In genomic region chrX:150161092-150161672, GRCh38 we compare ENCODE assay signal across 18 cellular contexts.
DNase-seq lines count a peak whose midpoint lies in the region; ATAC-seq and TF ChIP-seq lines count a peak whose summit lies in the region.
"Had no signal": no experiment of that assay in that cellular context is flagged by ENCODE, and none has a peak within 500 bp of the region (broad histone marks: within the 10 kb centered on the region; RNA-seq: fewer than 3 reads in every experiment).

No MANE protein-coding gene starts in this region.

- H3K4me3 ChIP-seq in IMR-90 (ENCODE audit: insufficient read depth, low read depth, low read length) (no peak overlapping the region), upper lobe of right lung (no peak overlapping the region), PC-3 (ENCODE audit: low read length) (no peak overlapping the region)
- H3K4me3 ChIP-seq: BLaER1, Peyer's patch had no signal

- no peak overlapping the region for H2BK5ac ChIP-seq in IMR-90 (ENCODE audit: low read depth, low read length, poor library complexity, severe bottlenecking)

- no peak overlapping the region for H3K4me2 ChIP-seq in IMR-90 (ENCODE audit: low read depth, low read length)
- no peak overlapping the region for H3K4me2 ChIP-seq in PC-3 (ENCODE audit: low read length)
- H3K4me2 ChIP-seq: BLaER1 had no signal

- H4K20me1 ChIP-seq in IMR-90 (ENCODE audit: insufficient read depth, low read length) (no peaks in the 10 kb centered on the region), PC-3 (ENCODE audit: low read length) (no peaks in the 10 kb centered on the region)
- H4K20me1 ChIP-seq: BLaER1 had no signal

- BruUV-seq in IMR-90 (replicated peaks; lab: Mats Ljungman, UMichigan): no TSS peak
- no TSS peak for BruUV-seq in PC-3 (replicated peaks; lab: Mats Ljungman, UMichigan)

- H2BK120ac ChIP-seq in IMR-90 (ENCODE audit: low read depth, low read length): no peak overlapping the region

- intact Hi-C loops in IMR-90 (cut with micrococcal nuclease): no loop called here
- intact Hi-C loops in dendritic cell treated with granulocyte-macrophage colony-stimulating factor and Interleukin-4, amounts not matched to agents 40 ng/mL and 50 ng/mL, for 4 days (cut with micrococcal nuclease): no loop called here
- intact Hi-C loops in upper lobe of right lung (cut with DNase I): no loop called here
- intact Hi-C loops in PC-3 (cut with micrococcal nuclease): no loop called here

- in situ Hi-C loops in IMR-90 (cut with MboI; ENCODE audit: low sequenced_read_pairs): no loop called here

- no peak overlapping the region for H3K18ac ChIP-seq in IMR-90 (ENCODE audit: low read depth, low read length)

- no peak overlapping the region for H2BK20ac ChIP-seq in IMR-90 (ENCODE audit: low read depth, low read length)

- no peak overlapping the region for H4K5ac ChIP-seq in IMR-90 (ENCODE audit: low read depth, low read length)

- no peaks in the 10 kb centered on the region for H3K27me3 Mint-ChIP-seq in dendritic cell treated with granulocyte-macrophage colony-stimulating factor and Interleukin-4, amounts not matched to agents 40 ng/mL and 50 ng/mL, for 4 days
- H3K27me3 Mint-ChIP-seq: CD8-positive, alpha-beta memory T cell had no signal

- H3K9me1 ChIP-seq in IMR-90 (ENCODE audit: insufficient read depth, low read length): no peaks in the 10 kb centered on the region

- no peak overlapping the region for H3K9ac ChIP-seq in IMR-90 (ENCODE audit: low read depth, low read length)
- H3K9ac ChIP-seq in PC-3 (ENCODE audit: low read length): no peak overlapping the region
- H3K9ac ChIP-seq: BLaER1 had no signal

- no peak for TF ChIP-seq CTCF in IMR-90 (conservative IDR thresholded peaks at IDR 0.05; ENCODE audit: low read depth, low read length)
- TF ChIP-seq CTCF in upper lobe of right lung (IDR thresholded peaks at IDR 0.05): no peak
- no peak for TF ChIP-seq CTCF in PC-3 (conservative IDR thresholded peaks at IDR 0.05; ENCODE audit: low read depth, low read length)

- H3K9me3 Mint-ChIP-seq in dendritic cell treated with granulocyte-macrophage colony-stimulating factor and Interleukin-4, amounts not matched to agents 40 ng/mL and 50 ng/mL, for 4 days: no peaks in the 10 kb centered on the region
- H3K9me3 Mint-ChIP-seq: CD8-positive, alpha-beta memory T cell; T-helper 1 cell treated with Interleukin-12 subunit alpha and Interleukin-12 subunit beta and Interleukin-4 antibody, amounts not matched to agents 30 μg/mL and 1 μg/mL, for 36 hours had no signal

- H3K4me3 Mint-ChIP-seq in dendritic cell treated with granulocyte-macrophage colony-stimulating factor and Interleukin-4, amounts not matched to agents 40 ng/mL and 50 ng/mL, for 4 days: no peak overlapping the region
- H3K4me3 Mint-ChIP-seq: CD8-positive, alpha-beta memory T cell; T-helper 1 cell treated with Interleukin-12 subunit alpha and Interleukin-12 subunit beta and Interleukin-4 antibody, amounts not matched to agents 30 μg/mL and 1 μg/mL, for 36 hours had no signal

- no peaks in the 10 kb centered on the region for H3K4me1 Mint-ChIP-seq in dendritic cell treated with granulocyte-macrophage colony-stimulating factor and Interleukin-4, amounts not matched to agents 40 ng/mL and 50 ng/mL, for 4 days (ENCODE audit: low read depth)
- H3K4me1 Mint-ChIP-seq: CD8-positive, alpha-beta memory T cell had no signal

- no peak overlapping the region for H3K23ac ChIP-seq in IMR-90 (ENCODE audit: low read depth, low read length)

- no peaks in the 10 kb centered on the region for H3K36me3 Mint-ChIP-seq in dendritic cell treated with granulocyte-macrophage colony-stimulating factor and Interleukin-4, amounts not matched to agents 40 ng/mL and 50 ng/mL, for 4 days (ENCODE audit: low read depth)
- H3K36me3 Mint-ChIP-seq: CD8-positive, alpha-beta memory T cell had no signal

- no peaks in the 10 kb centered on the region for H3K79me1 ChIP-seq in IMR-90 (ENCODE audit: low read depth in 1 of 2, low read length in 2 of 2)

- H3K9me3 ChIP-seq in IMR-90 (ENCODE audit: control insufficient read depth, insufficient read depth, low read length) (no peaks in the 10 kb centered on the region), upper lobe of right lung (no peaks in the 10 kb centered on the region), PC-3 (ENCODE audit: low read length) (no peaks in the 10 kb centered on the region)
- H3K9me3 ChIP-seq: BLaER1, Peyer's patch had no signal

- H3K14ac ChIP-seq in IMR-90 (replicated peaks; ENCODE audit: low read depth, low read length): no peak overlapping the region

- no peaks in the 10 kb centered on the region for H3K27me3 ChIP-seq in IMR-90 (ENCODE audit: control insufficient read depth, insufficient read depth, low read length)
- H3K27me3 ChIP-seq in upper lobe of right lung: no peaks in the 10 kb centered on the region
- no peaks in the 10 kb centered on the region for H3K27me3 ChIP-seq in PC-3 (ENCODE audit: low read length)
- H3K27me3 ChIP-seq: BLaER1, Peyer's patch had no signal

- CTCF ChIA-PET in IMR-90 (lab: Yijun Ruan, JAX): no interaction called here
- CTCF ChIA-PET in PC-3 (lab: Charles Lee): no interaction called here

- peak overlapping the region; percentile 55 for H3K27ac Mint-ChIP-seq in dendritic cell treated with granulocyte-macrophage colony-stimulating factor and Interleukin-4, amounts not matched to agents 40 ng/mL and 50 ng/mL, for 4 days
- H3K27ac Mint-ChIP-seq: CD8-positive, alpha-beta memory T cell; T-helper 1 cell treated with Interleukin-12 subunit alpha and Interleukin-12 subunit beta and Interleukin-4 antibody, amounts not matched to agents 30 μg/mL and 1 μg/mL, for 36 hours had no signal

- ATAC-seq in IMR-90 (ENCODE audit: low read depth) (peak; percentile 27; the same call in 1 of the 2 replicates), upper lobe of right lung (peak; percentile 36), HG03520 (IDR thresholded peaks at IDR 0.05; ENCODE audit: unreplicated experiment) (no peak), PC-3 (no peak), GM21423 (IDR thresholded peaks at IDR 0.05; ENCODE audit: unreplicated experiment) (no peak)

- no peak for TF ChIP-seq POLR2A in IMR-90 (IDR thresholded peaks at IDR 0.05; ENCODE audit: low read depth, low read length)

- TF ChIP-seq RAD21 in IMR-90 (IDR thresholded peaks at IDR 0.05; ENCODE audit: low read length): no peak

- H4K91ac ChIP-seq in IMR-90 (ENCODE audit: insufficient read depth, low read depth, low read length): no peak overlapping the region

- H3K4me1 ChIP-seq in IMR-90 (ENCODE audit: control insufficient read depth, insufficient read depth, low read length) (no peaks in the 10 kb centered on the region), upper lobe of right lung (no peaks in the 10 kb centered on the region), PC-3 (ENCODE audit: insufficient read depth, low read length) (peaks cover 8% of the 10 kb centered on the region)
- H3K4me1 ChIP-seq: BLaER1, Peyer's patch had no signal

- H2AK5ac ChIP-seq in IMR-90 (ENCODE audit: low read depth, low read length): no peak overlapping the region

- H3K36me3 ChIP-seq in IMR-90 (ENCODE audit: control insufficient read depth, insufficient read depth, low read length) (no peaks in the 10 kb centered on the region), upper lobe of right lung (no peaks in the 10 kb centered on the region), PC-3 (ENCODE audit: low read depth, low read length) (no peaks in the 10 kb centered on the region)
- H3K36me3 ChIP-seq: BLaER1, Peyer's patch had no signal

- H3F3A ChIP-seq in PC-3 (ENCODE audit: low read length, unreplicated experiment): no peaks in the 10 kb centered on the region

- H2AFZ ChIP-seq in IMR-90 (replicated peaks; ENCODE audit: low read length, poor library complexity) (peak overlapping the region; percentile 40), PC-3 (ENCODE audit: low read length) (no peak overlapping the region)

- peak; percentile 4 for DNase-seq in CD1c-positive myeloid dendritic cell (ENCODE audit: extremely low spot score)
- DNase-seq in IMR-90: peak; percentile 26
- DNase-seq in upper lobe of right lung: no peak
- no peak for DNase-seq in PC-3
- DNase-seq: CD8-positive, alpha-beta memory T cell; DMS79 treated with DMSO at 0.1 percent for 48 hours; GDM1; NCI-H1436 treated with DMSO at 0.1 percent for 48 hours; NCI-H2081; NCI-H510A; NCI-H82; Peyer's patch; SHP77 had no signal

- H3K79me2 ChIP-seq in PC-3 (ENCODE audit: low read length): no peaks in the 10 kb centered on the region

- H2AK9ac ChIP-seq in IMR-90 (replicated peaks; ENCODE audit: low read depth, low read length, poor library complexity): no peak overlapping the region

- dilution Hi-C loops in IMR-90 (cut with HindIII; ENCODE audit: low sequenced_read_pairs, unreplicated experiment): no loop called here

- H3K27ac ChIP-seq in IMR-90 (ENCODE audit: insufficient read depth, low read length): no peak overlapping the region
- no peak overlapping the region for H3K27ac ChIP-seq in upper lobe of right lung
- H3K27ac ChIP-seq in PC-3 (ENCODE audit: low read length): no peak overlapping the region
- H3K27ac ChIP-seq: BLaER1, Peyer's patch had no signal

- H3K4ac ChIP-seq in IMR-90 (ENCODE audit: low read depth, low read length): no peak overlapping the region

- H2BK15ac ChIP-seq in IMR-90 (ENCODE audit: low read depth, low read length): no peak overlapping the region

- H3K56ac ChIP-seq in IMR-90 (ENCODE audit: extremely low read depth, insufficient read depth, low read length): no peak overlapping the region

- POLR2A ChIA-PET in IMR-90 (lab: Charles Lee; ENCODE audit: unreplicated experiment): no interaction called here
- POLR2A ChIA-PET in PC-3 (lab: Charles Lee; ENCODE audit: unreplicated experiment): no interaction called here

- H3K9me2 ChIP-seq in PC-3 (replicated peaks; ENCODE audit: low read length): no peaks in the 10 kb centered on the region

- no CpG with 5 or more reads among the region's 4 CpGs for WGBS in IMR-90 (ENCODE audit: extremely low coverage in 2 of 2, insufficient read length in 1 of 2), 2 experiments

- H4K8ac ChIP-seq in IMR-90 (ENCODE audit: low read depth in 2 of 2, low read length in 2 of 2): no peak overlapping the region

TF ChIP-seq in IMR-90, 13 proteins besides CTCF, POLR2A, EP300 and RAD21 (continues in another document):
- TF ChIP-seq RFX5 (IDR thresholded peaks at IDR 0.05; ENCODE audit: low read depth, low read length): no peak
- no peak for TF ChIP-seq FOS (IDR thresholded peaks at IDR 0.05; ENCODE audit: low read depth, low read length)
- TF ChIP-seq CHD1 (IDR thresholded peaks at IDR 0.05; ENCODE audit: low read depth, low read length): no peak
- TF ChIP-seq USF2 (IDR thresholded peaks at IDR 0.05; ENCODE audit: low read depth, low read length): no peak
- TF ChIP-seq MAFK (IDR thresholded peaks at IDR 0.05; ENCODE audit: low read depth, low read length): no peak
- no peak for TF ChIP-seq RCOR1 (IDR thresholded peaks at IDR 0.05; ENCODE audit: insufficient replicate concordance, low read length)
- no peak for TF ChIP-seq BHLHE40 (IDR thresholded peaks at IDR 0.05; ENCODE audit: low read depth, low read length)

Comparison
In these comparisons a context has a peak if more than half of its experiments do, and no peak if none do; other contexts are left out.
1. DNase-seq: peak in CD1c-positive myeloid dendritic cell (single experiment) and IMR-90 (single experiment); none in upper lobe of right lung (single experiment) and PC-3 (single experiment).
2. ATAC-seq: peak in IMR-90 (single experiment) and upper lobe of right lung (single experiment); none in HG03520 (single experiment), PC-3 (single experiment) and GM21423 (single experiment).